ENCODE assay signal across 18 cellular contexts in genomic region chr5:131630208-131630962, GRCh38. TPM values are rescaled to one million over a fixed set of nuclear protein-coding genes. Genes with fewer than 3 reads are reported as not detected.
DNase-seq lines count a peak whose midpoint lies in the region; ATAC-seq and TF ChIP-seq lines count a peak whose summit lies in the region.
"Had no signal": no experiment of that assay in that cellular context is flagged by ENCODE, and none has a peak within 500 bp of the region (broad histone marks: within the 10 kb centered on the region; RNA-seq: fewer than 3 reads in every experiment).

No MANE protein-coding gene starts in this region.

- H3K4me3 ChIP-seq in BLaER1 (no peak overlapping the region), DND-41 (ENCODE audit: low read depth in 1 of 2, low read length in 2 of 2) (no peak overlapping the region), ovary (no peak overlapping the region)
- H3K4me3 ChIP-seq: coronary artery, GM23338, lung, neural progenitor cell had no signal

- TF ChIP-seq POLR2A in erythroblast (IDR thresholded peaks at IDR 0.05; ENCODE audit: low read length) (no peak), ovary (IDR thresholded peaks at IDR 0.05) (no peak)

- 84 to 89% (median 85%) methylated on average over 4 of the region's 4 CpGs for WGBS in ovary, 3 donors

- H3K27me3 ChIP-seq in BLaER1 (no peaks in the 10 kb centered on the region), DND-41 (ENCODE audit: insufficient read depth, low read length, poor library complexity) (no peaks in the 10 kb centered on the region), ovary (no peaks in the 10 kb centered on the region)
- H3K27me3 ChIP-seq: neural progenitor cell had no signal

- no peak overlapping the region for H2AFZ ChIP-seq in DND-41 (ENCODE audit: low read depth, low read length)
- H2AFZ ChIP-seq: GM23338, neural progenitor cell had no signal

- no peak for ATAC-seq in DND-41 (ENCODE audit: insufficient read depth, low read depth)
- ATAC-seq: GM23338; right cardiac atrium; stimulated activated memory B cell treated with anti-CD40 and anti-IgM and Interleukin-4, amounts not matched to agents 10 μg/mL and 1 μg/mL and 100 μg/mL, for 72 hours had no signal

- H3K9ac ChIP-seq in BLaER1 (no peak overlapping the region), DND-41 (ENCODE audit: low read depth, low read length) (no peak overlapping the region)
- H3K9ac ChIP-seq: neural progenitor cell had no signal

- no peak overlapping the region for H3K27ac ChIP-seq in BLaER1
- no peak overlapping the region for H3K27ac ChIP-seq in DND-41 (ENCODE audit: low read length)
- no peak overlapping the region for H3K27ac ChIP-seq in ovary
- H3K27ac ChIP-seq: HL-60, neural progenitor cell had no signal

- peaks cover 97% of the 10 kb centered on the region for H3K79me2 ChIP-seq in DND-41 (ENCODE audit: insufficient read depth, low read length)

- H3K36me3 ChIP-seq in BLaER1 (peaks cover 42% of the 10 kb centered on the region), DND-41 (ENCODE audit: insufficient read depth, low read length) (peaks cover 5% of the 10 kb centered on the region; the same call in 1 of the 2 replicates), ovary (no peaks in the 10 kb centered on the region)
- H3K36me3 ChIP-seq: neural progenitor cell had no signal

- intact Hi-C loops in ovary (cut with DNase I), result loop anchor here in 1 of 4 donors (10.0 kb wide), 1 partner anchor 864 kb away; the partner anchor contains the start of gene IRF1

- TF ChIP-seq EP300 in ovary (IDR thresholded peaks at IDR 0.05), result no peak

- H3K9me3 ChIP-seq in BLaER1 (peaks cover 31% of the 10 kb centered on the region), DND-41 (ENCODE audit: insufficient read depth, low read length, severe bottlenecking) (no peaks in the 10 kb centered on the region), ovary (no peaks in the 10 kb centered on the region)

- H4K20me1 ChIP-seq in BLaER1, result peaks cover 93% of the 10 kb centered on the region
- peaks cover 29% of the 10 kb centered on the region; the same call in 1 of the 2 replicates for H4K20me1 ChIP-seq in DND-41 (ENCODE audit: insufficient read depth, low read length)

- H3K4me2 ChIP-seq in BLaER1, result peak overlapping the region; percentile 84; the same call in 1 of the 2 replicates
- H3K4me2 ChIP-seq in DND-41 (ENCODE audit: insufficient read depth, low read length), result peak overlapping the region; percentile 10; the same call in 1 of the 2 replicates
- H3K4me2 ChIP-seq: GM23338, neural progenitor cell had no signal

- DNase-seq in DND-41 (no peak), NCI-H69 (lab: John Stamatoyannopoulos, UW) (peak; percentile 94), erythroblast (lab: John Stamatoyannopoulos, UW) (peak; percentile 73 to 89), anterior cingulate cortex (lab: John Stamatoyannopoulos, UW) (no peak), ovary (no peak)
- no peak for DNase-seq in stimulated activated naive CD4-positive, alpha-beta T cell treated with Interleukin-2 at 50 U/mL for 16 hours (lab: John Stamatoyannopoulos, UW)
- no peak for DNase-seq in stimulated activated CD4-positive, alpha-beta T cell treated with anti-CD3 and anti-CD28 coated beads, Interleukin-4, amount 100 ng/mL, for 4 hours
- DNase-seq: activated B cell treated with CpG ODN at 0.5 μM for 24 hours; NCI-H2029; right cardiac atrium; stimulated activated CD4-positive, alpha-beta T cell treated with anti-CD3 and anti-CD28 coated beads, Interleukin-4, amount 100 ng/mL, for 24 hours had no signal

- TF ChIP-seq CTCF in DND-41 (IDR thresholded peaks at IDR 0.05; ENCODE audit: borderline replicate concordance, extremely low read depth, low read length, poor library complexity, severe bottlenecking) (no peak), ovary (IDR thresholded peaks at IDR 0.05) (no peak)

- H3K4me1 ChIP-seq in BLaER1 (peaks cover 41% of the 10 kb centered on the region), DND-41 (ENCODE audit: insufficient read depth, low read length) (peaks cover 38% of the 10 kb centered on the region), ovary (ENCODE audit: insufficient read depth) (peaks cover 5% of the 10 kb centered on the region)

RNA-seq across cellular contexts. Expression of gene RAPGEF6, which starts 4.6 kb away (rescaled TPM):
- 10 to 100 TPM; 15.6 to 25.8 (median 19.2) TPM for total RNA-seq in ovary
- polyA plus RNA-seq in ovary, result 1 to 10 TPM; 4.2 to 6.1 TPM

Comparison
In these comparisons a context has a peak if more than half of its experiments do, and no peak if none do; other contexts are left out.
1. DNase-seq: peak in NCI-H69 (single experiment) and erythroblast (2 of 2); none in DND-41 (single experiment), anterior cingulate cortex (0 of 58), stimulated activated naive CD4-positive, alpha-beta T cell treated with Interleukin-2 at 50 U/mL for 16 hours (single experiment), ovary (0 of 5) and stimulated activated CD4-positive, alpha-beta T cell treated with anti-CD3 and anti-CD28 coated beads, Interleukin-4, amount 100 ng/mL, for 4 hours (0 of 2).